In the genomic region with DNA sequence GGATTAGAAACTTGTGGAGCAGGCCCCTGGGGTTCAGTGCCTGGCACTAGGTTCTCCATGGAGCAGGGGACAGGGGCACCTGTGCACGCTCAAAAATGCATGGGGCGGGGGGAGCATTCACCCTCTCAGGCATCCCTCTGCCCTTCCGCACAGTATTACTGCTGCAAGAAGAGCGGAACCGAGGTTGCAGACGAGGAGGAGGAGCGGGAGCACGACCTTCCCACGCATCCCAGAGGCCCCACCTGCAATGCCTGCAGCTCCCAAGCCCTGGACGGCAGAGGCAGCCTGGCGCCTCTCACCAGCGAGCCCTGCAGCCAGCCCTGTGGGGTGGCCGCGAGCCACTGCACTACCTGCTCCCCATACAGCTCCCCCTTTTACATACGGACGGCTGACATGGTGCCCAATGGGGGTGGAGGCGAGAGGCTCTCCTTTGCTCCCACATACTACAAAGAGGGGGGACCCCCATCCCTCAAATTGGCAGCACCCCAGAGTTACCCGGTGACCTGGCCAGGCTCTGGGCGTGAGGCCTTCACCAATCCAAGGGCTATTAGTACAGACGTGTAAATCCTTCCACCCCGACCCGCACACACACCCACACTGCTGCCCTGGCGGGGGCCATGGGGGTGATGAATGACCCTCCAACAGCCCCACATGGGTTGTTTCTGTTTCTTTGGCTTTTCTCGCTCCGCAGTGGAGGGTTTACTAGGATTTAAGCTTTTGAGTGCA, we compare ENCODE assay signal across 9 cellular contexts.
A peak's percentile ranks its signal among the peaks of the same experiment; 100 is the strongest.
DNase-seq lines count a peak whose midpoint lies in the region; ATAC-seq and TF ChIP-seq lines count a peak whose summit lies in the region.
"Had no signal": no experiment of that assay in that cellular context is flagged by ENCODE, and none has a peak within 500 bp of the region (broad histone marks: within the 10 kb centered on the region; RNA-seq: fewer than 3 reads in every experiment).

No MANE protein-coding gene starts in this region.

- no peak for ATAC-seq in memory B cell (ENCODE audit: low read depth)
- ATAC-seq in stimulated activated effector memory CD8-positive, alpha-beta T cell treated with anti-CD3 and anti-CD28 coated beads, Interleukin-12 subunit alpha, Interleukin-12 subunit beta, amount 100 ng/mL, for 72 hours: no peak
- no peak for ATAC-seq in HG02970 (IDR thresholded peaks at IDR 0.05; ENCODE audit: low FRiP score, unreplicated experiment)
- no peak for ATAC-seq in stimulated activated naive B cell treated with anti-CD40 and anti-IgM and Interleukin-4, amounts not matched to agents 10 μg/mL and 1 μg/mL and 100 μg/mL, for 72 hours (replicated peaks)

- no peak overlapping the region for H3K27ac Mint-ChIP-seq in activated naive CD4-positive, alpha-beta T cell treated with anti-CD3 and anti-CD28 coated beads, Interleukin-2, amount 10 ng/mL, durations not matched to agents 7 days and 5 days
- H3K27ac Mint-ChIP-seq in memory B cell: no peak overlapping the region
- no peak overlapping the region for H3K27ac Mint-ChIP-seq in stimulated activated effector memory CD8-positive, alpha-beta T cell treated with anti-CD3 and anti-CD28 coated beads, Interleukin-12 subunit alpha, Interleukin-12 subunit beta, amount 100 ng/mL, for 72 hours
- no peak overlapping the region for H3K27ac Mint-ChIP-seq in stimulated activated naive B cell treated with anti-CD40 and anti-IgM and Interleukin-4, amounts not matched to agents 10 μg/mL and 1 μg/mL and 100 μg/mL, for 72 hours

- CTCF ChIA-PET in activated naive CD4-positive, alpha-beta T cell treated with anti-CD3 and anti-CD28 coated beads, Interleukin-2, amount 10 ng/mL, durations not matched to agents 7 days and 5 days (lab: Charles Lee): interaction anchor here (0.5 to 14.8 kb wide), 33 partner anchors 8 to 1120 kb away, joined by 3 to 565 read pairs (median 5); no protein-coding TSS in a partner anchor

- peaks cover 59% of the 10 kb centered on the region for H3K27me3 Mint-ChIP-seq in activated naive CD4-positive, alpha-beta T cell treated with anti-CD3 and anti-CD28 coated beads, Interleukin-2, amount 10 ng/mL, durations not matched to agents 7 days and 5 days
- peaks cover 19% of the 10 kb centered on the region for H3K27me3 Mint-ChIP-seq in memory B cell
- H3K27me3 Mint-ChIP-seq in stimulated activated naive B cell treated with anti-CD40 and anti-IgM and Interleukin-4, amounts not matched to agents 10 μg/mL and 1 μg/mL and 100 μg/mL, for 72 hours: peaks cover 45 to 66% of the 10 kb centered on the region in 2 donors

- DNase-seq in activated naive CD4-positive, alpha-beta T cell treated with anti-CD3 and anti-CD28 coated beads, Interleukin-2, amount 10 ng/mL, durations not matched to agents 7 days and 5 days: no peak
- DNase-seq in activated naive CD4-positive, alpha-beta T cell treated with anti-CD3 and anti-CD28 coated beads, Interleukin-2, amount 50 U/mL, for 16 hours: no peak
- no peak for DNase-seq in memory B cell (ENCODE audit: low spot score in 2 of 2)
- DNase-seq in stimulated activated effector memory CD8-positive, alpha-beta T cell treated with anti-CD3 and anti-CD28 coated beads, Interleukin-12 subunit alpha, Interleukin-12 subunit beta, amount 100 ng/mL, for 72 hours (ENCODE audit: low spot score in 2 of 2): no peak
- no peak for DNase-seq in NCI-H1417 (lab: John Stamatoyannopoulos, UW)
- no peak for DNase-seq in stimulated activated naive B cell treated with anti-CD40 and anti-IgM and Interleukin-4, amounts not matched to agents 10 μg/mL and 1 μg/mL and 100 μg/mL, for 72 hours
- DNase-seq: stimulated activated CD4-positive, alpha-beta T cell treated with anti-CD3 and anti-CD28 coated beads, Interleukin-4, amount 100 ng/mL, for 24 hours had no signal

- no peak for TF ChIP-seq CTCF in VCaP (conservative IDR thresholded peaks at IDR 0.05)

- H3K9me3 Mint-ChIP-seq in activated naive CD4-positive, alpha-beta T cell treated with anti-CD3 and anti-CD28 coated beads, Interleukin-2, amount 10 ng/mL, durations not matched to agents 7 days and 5 days: no peaks in the 10 kb centered on the region
- H3K9me3 Mint-ChIP-seq in memory B cell: no peaks in the 10 kb centered on the region
- no peaks in the 10 kb centered on the region for H3K9me3 Mint-ChIP-seq in stimulated activated effector memory CD8-positive, alpha-beta T cell treated with anti-CD3 and anti-CD28 coated beads, Interleukin-12 subunit alpha, Interleukin-12 subunit beta, amount 100 ng/mL, for 72 hours
- no peaks in the 10 kb centered on the region for H3K9me3 Mint-ChIP-seq in stimulated activated naive B cell treated with anti-CD40 and anti-IgM and Interleukin-4, amounts not matched to agents 10 μg/mL and 1 μg/mL and 100 μg/mL, for 72 hours

- H3K4me3 Mint-ChIP-seq in activated naive CD4-positive, alpha-beta T cell treated with anti-CD3 and anti-CD28 coated beads, Interleukin-2, amount 10 ng/mL, durations not matched to agents 7 days and 5 days: peak overlapping the region; percentile 74
- peak overlapping the region; percentile 98 for H3K4me3 Mint-ChIP-seq in memory B cell
- H3K4me3 Mint-ChIP-seq in stimulated activated effector memory CD8-positive, alpha-beta T cell treated with anti-CD3 and anti-CD28 coated beads, Interleukin-12 subunit alpha, Interleukin-12 subunit beta, amount 100 ng/mL, for 72 hours: peak overlapping the region; percentile 85
- H3K4me3 Mint-ChIP-seq in stimulated activated naive B cell treated with anti-CD40 and anti-IgM and Interleukin-4, amounts not matched to agents 10 μg/mL and 1 μg/mL and 100 μg/mL, for 72 hours: peak overlapping the region in 1 of 2 donors; percentile 93

- H3K36me3 Mint-ChIP-seq in activated naive CD4-positive, alpha-beta T cell treated with anti-CD3 and anti-CD28 coated beads, Interleukin-2, amount 10 ng/mL, durations not matched to agents 7 days and 5 days: no peaks in the 10 kb centered on the region
- H3K36me3 Mint-ChIP-seq in memory B cell: no peaks in the 10 kb centered on the region
- no peaks in the 10 kb centered on the region for H3K36me3 Mint-ChIP-seq in stimulated activated effector memory CD8-positive, alpha-beta T cell treated with anti-CD3 and anti-CD28 coated beads, Interleukin-12 subunit alpha, Interleukin-12 subunit beta, amount 100 ng/mL, for 72 hours
- H3K36me3 Mint-ChIP-seq in stimulated activated naive B cell treated with anti-CD40 and anti-IgM and Interleukin-4, amounts not matched to agents 10 μg/mL and 1 μg/mL and 100 μg/mL, for 72 hours: no peaks in the 10 kb centered on the region

- peak overlapping the region; percentile 90 for H3K27ac ChIP-seq in VCaP

- H3K4me1 Mint-ChIP-seq in activated naive CD4-positive, alpha-beta T cell treated with anti-CD3 and anti-CD28 coated beads, Interleukin-2, amount 10 ng/mL, durations not matched to agents 7 days and 5 days: peaks cover 21% of the 10 kb centered on the region
- H3K4me1 Mint-ChIP-seq in memory B cell: peaks cover 17% of the 10 kb centered on the region
- peaks cover 24% of the 10 kb centered on the region for H3K4me1 Mint-ChIP-seq in stimulated activated effector memory CD8-positive, alpha-beta T cell treated with anti-CD3 and anti-CD28 coated beads, Interleukin-12 subunit alpha, Interleukin-12 subunit beta, amount 100 ng/mL, for 72 hours
- H3K4me1 Mint-ChIP-seq in stimulated activated naive B cell treated with anti-CD40 and anti-IgM and Interleukin-4, amounts not matched to agents 10 μg/mL and 1 μg/mL and 100 μg/mL, for 72 hours: peaks cover 4 to 29% of the 10 kb centered on the region in 2 donors
